In genomic region chr5:95861858-95862561, GRCh38 we compare ENCODE assay signal across 8 cellular contexts. TPM values are rescaled to one million over a fixed set of nuclear protein-coding genes. Genes with fewer than 3 reads are reported as not detected.
DNase-seq lines count a peak whose midpoint lies in the region; ATAC-seq and TF ChIP-seq lines count a peak whose summit lies in the region.

No MANE protein-coding gene starts in this region.

- H3K36me3 Mint-ChIP-seq in Calu3 (ENCODE audit: insufficient read depth, unreplicated experiment): peaks cover 18% of the 10 kb centered on the region

- ATAC-seq in HG03097 (IDR thresholded peaks at IDR 0.05; ENCODE audit: low FRiP score, unreplicated experiment): no peak

- no peaks in the 10 kb centered on the region for H3K27me3 Mint-ChIP-seq in Calu3 (ENCODE audit: unreplicated experiment)

- no TSS peak for BruUV-seq in Calu3 (replicated peaks; lab: Mats Ljungman, UMichigan)

- no peaks in the 10 kb centered on the region for H3K9me3 Mint-ChIP-seq in Calu3 (ENCODE audit: low read depth, unreplicated experiment)

- CTCF ChIA-PET in Calu3 (lab: Charles Lee): interaction anchor here (0.6 to 1.5 kb wide), 6 partner anchors 31 to 474 kb away, joined by 3 to 9 read pairs (median 4); partner anchors contain the start of gene RFESD

- peak; percentile 44 for DNase-seq in Calu3
- peak; percentile 68 for DNase-seq in RPMI7951 (ENCODE audit: low read depth)
- peak; percentile 82 for DNase-seq in choroid plexus epithelial cell (ENCODE audit: low read depth)
- DNase-seq in retinal pigment epithelial cell (ENCODE audit: low read depth): peak; percentile 67
- DNase-seq in C1 segment of cervical spinal cord (lab: John Stamatoyannopoulos, UW): no peak
- DNase-seq in NCI-H748 treated with DMSO at 0.1 percent for 48 hours (lab: John Stamatoyannopoulos, UW): no peak
- DNase-seq in COLO668 (lab: John Stamatoyannopoulos, UW; ENCODE audit: unreplicated experiment): no peak

- peaks cover 74% of the 10 kb centered on the region for H3K4me1 Mint-ChIP-seq in Calu3 (ENCODE audit: low read depth, unreplicated experiment)

- intact Hi-C loops in Calu3 (cut with micrococcal nuclease; ENCODE audit: unreplicated experiment): loop anchor here (1.0 kb wide), 1 partner anchor 98 kb away; no protein-coding TSS in a partner anchor

- peak overlapping the region; percentile 55 for H3K4me3 Mint-ChIP-seq in Calu3 (ENCODE audit: low read depth, unreplicated experiment)

- no peak overlapping the region for H3K4me3 ChIP-seq in choroid plexus epithelial cell (ENCODE audit: low read depth, low read length)
- H3K4me3 ChIP-seq in retinal pigment epithelial cell (ENCODE audit: low read length): no peak overlapping the region

- TF ChIP-seq CTCF in Calu3 (IDR thresholded peaks at IDR 0.05; ENCODE audit: unreplicated experiment) (no peak), choroid plexus epithelial cell (conservative IDR thresholded peaks at IDR 0.05; ENCODE audit: low read depth, low read length) (peak; percentile 35), retinal pigment epithelial cell (conservative IDR thresholded peaks at IDR 0.05; ENCODE audit: low read depth, low read length) (no peak)

- peak overlapping the region; percentile 87 for H3K27ac Mint-ChIP-seq in Calu3 (ENCODE audit: unreplicated experiment)

RNA-seq across cellular contexts. Expression of gene GLRX, which starts 39.5 kb away (rescaled TPM):
- total RNA-seq in Calu3 (2022): 27.9 and 33.7 TPM in 2 replicates
- total RNA-seq in RPMI7951 (2014; rRNA removed; shearing (Covaris generic)): 27.0 and 27.9 TPM in 2 replicates

Comparison
In these comparisons a context has a peak if more than half of its experiments do, and no peak if none do; other contexts are left out.
1. DNase-seq: peak in Calu3 (single experiment), RPMI7951 (single experiment), choroid plexus epithelial cell (single experiment) and retinal pigment epithelial cell (single experiment); none in C1 segment of cervical spinal cord (0 of 14), NCI-H748 treated with DMSO at 0.1 percent for 48 hours (single experiment) and COLO668 (single experiment).